In the genomic region with DNA sequence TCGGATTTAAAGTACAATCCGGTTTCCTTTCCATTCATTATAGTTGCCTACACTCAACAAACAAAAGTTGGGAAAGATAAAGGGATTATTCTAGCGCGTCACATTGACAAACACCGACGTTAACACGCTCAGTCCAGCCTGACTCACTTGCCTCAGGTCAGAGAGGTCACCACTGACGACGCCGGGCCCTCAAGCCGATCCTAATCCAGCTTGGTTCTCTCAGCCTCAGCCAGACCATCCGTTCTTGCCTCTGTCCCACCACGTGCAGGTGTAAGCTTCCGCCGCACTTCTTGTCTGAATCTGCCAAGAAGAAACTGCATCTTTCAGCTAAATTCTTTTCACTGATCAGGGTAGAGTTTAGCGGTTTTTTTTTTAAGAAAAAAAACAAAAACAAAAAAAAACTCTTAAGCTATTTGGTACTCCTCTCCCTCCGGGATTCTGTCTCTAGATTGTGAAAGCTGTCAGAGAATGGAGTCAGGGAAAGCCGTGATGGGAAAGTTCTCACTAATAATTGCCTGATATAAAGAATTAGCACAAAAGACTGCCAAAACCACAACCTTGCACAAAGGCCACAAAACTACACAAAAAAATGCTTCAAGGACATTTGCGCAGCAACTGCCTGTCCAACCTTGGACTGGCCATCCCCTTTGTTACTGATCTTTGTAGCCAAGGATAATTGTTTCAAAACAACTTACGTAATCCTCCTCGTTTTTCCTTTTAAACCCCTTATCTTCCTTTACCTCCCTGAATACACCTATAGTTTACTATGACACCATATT, we compare ENCODE assay signal across 8 cellular contexts. TPM values are rescaled to one million over a fixed set of nuclear protein-coding genes. Genes with fewer than 3 reads are reported as not detected.
A peak's percentile ranks its signal among the peaks of the same experiment; 100 is the strongest.
DNase-seq lines count a peak whose midpoint lies in the region; ATAC-seq and TF ChIP-seq lines count a peak whose summit lies in the region.

No MANE protein-coding gene starts in this region.

- H3K27me3 ChIP-seq in left ventricle myocardium inferior (ENCODE audit: low read depth) (no peaks in the 10 kb centered on the region), parathyroid adenoma (ENCODE audit: control insufficient read depth, insufficient read depth, low read length) (no peaks in the 10 kb centered on the region)

- peak overlapping the region; percentile 96 for H3K27ac ChIP-seq in left ventricle myocardium inferior (replicated peaks)
- peak overlapping the region; percentile 81 for H3K27ac ChIP-seq in parathyroid adenoma

- peaks cover 34% of the 10 kb centered on the region for H3K4me1 Mint-ChIP-seq in activated naive CD8-positive, alpha-beta T cell (ENCODE audit: low read depth)

- H3K9me3 ChIP-seq in left ventricle myocardium inferior (replicated peaks): no peaks in the 10 kb centered on the region
- H3K9me3 ChIP-seq in parathyroid adenoma (ENCODE audit: control insufficient read depth, low read length): no peaks in the 10 kb centered on the region

- intact Hi-C loops in left ventricle myocardium inferior (cut with micrococcal nuclease): no loop called here

- H3K4me3 Mint-ChIP-seq in activated naive CD8-positive, alpha-beta T cell: peak overlapping the region; percentile 89

- no peak for ATAC-seq in GM19023 (IDR thresholded peaks at IDR 0.05; ENCODE audit: unreplicated experiment)

- no peaks in the 10 kb centered on the region for H3K36me3 ChIP-seq in left ventricle myocardium inferior
- no peaks in the 10 kb centered on the region for H3K36me3 ChIP-seq in parathyroid adenoma (ENCODE audit: control insufficient read depth, insufficient read depth, low read length)

- peak overlapping the region; percentile 94 for H3K27ac Mint-ChIP-seq in activated naive CD8-positive, alpha-beta T cell

- no peak overlapping the region for H3K9ac ChIP-seq in parathyroid adenoma

- peak overlapping the region; percentile 72 for H3K4me3 ChIP-seq in NB4 (ENCODE audit: low read depth, low read length)
- peak overlapping the region; percentile 78 for H3K4me3 ChIP-seq in left ventricle myocardium inferior
- H3K4me3 ChIP-seq in parathyroid adenoma (ENCODE audit: low read depth, low read length): peak overlapping the region; percentile 62

- DNase-seq in EH (ENCODE audit: low read depth) (peak; percentile 70), NB4 (ENCODE audit: low read depth) (peak; percentile 75), left ventricle myocardium inferior (peak; percentile 29), NOMO-1 treated with dmso at 0.1 percent for 144 hours (lab: John Stamatoyannopoulos, UW; ENCODE audit: unreplicated experiment) (no peak), NCI-H2081 treated with DMSO at 0.1 percent for 48 hours (lab: John Stamatoyannopoulos, UW) (no peak)

- no peak for TF ChIP-seq POLR2A in NB4 (IDR thresholded peaks at IDR 0.05; ENCODE audit: extremely low read depth, insufficient read length)

- H3K36me3 Mint-ChIP-seq in activated naive CD8-positive, alpha-beta T cell: peaks cover under 1% of the 10 kb centered on the region

- H3K9me3 Mint-ChIP-seq in activated naive CD8-positive, alpha-beta T cell (ENCODE audit: low read depth): no peaks in the 10 kb centered on the region

- peaks cover 34% of the 10 kb centered on the region for H3K4me1 ChIP-seq in left ventricle myocardium inferior
- peaks cover 10% of the 10 kb centered on the region for H3K4me1 ChIP-seq in parathyroid adenoma

- no peaks in the 10 kb centered on the region for H3K27me3 Mint-ChIP-seq in activated naive CD8-positive, alpha-beta T cell

- no peak for TF ChIP-seq CTCF in NB4 (IDR thresholded peaks at IDR 0.05; ENCODE audit: low read depth, low read length)
- no peak for TF ChIP-seq CTCF in left ventricle myocardium inferior (IDR thresholded peaks at IDR 0.05; ENCODE audit: borderline replicate concordance)
- no peak for TF ChIP-seq CTCF in parathyroid adenoma (IDR thresholded peaks at IDR 0.05)

- H2AFZ ChIP-seq in parathyroid adenoma: peak overlapping the region; percentile 82

- peaks cover 4% of the 10 kb centered on the region for H3K79me2 ChIP-seq in parathyroid adenoma

- H3K4me2 ChIP-seq in parathyroid adenoma (ENCODE audit: low read length): peak overlapping the region; percentile 77

RNA-seq across cellular contexts. Expression of gene PHF10, which starts 1.2 kb away (rescaled TPM):
- 56.6 TPM for total RNA-seq in left ventricle myocardium inferior

RNA-seq across cellular contexts. Expression of gene C6orf120, which starts 23.5 kb away (rescaled TPM):
- total RNA-seq in left ventricle myocardium inferior: 14.0 TPM

RNA-seq across cellular contexts. Expression of gene WDR27, which starts 23.6 kb away (rescaled TPM):
- total RNA-seq in left ventricle myocardium inferior: 9.1 TPM

RNA-seq across cellular contexts. Expression of gene DYNLT2, which starts 25.9 kb away (rescaled TPM):
- total RNA-seq in left ventricle myocardium inferior: 0.66 TPM

RNA-seq across cellular contexts. Expression of gene ERMARD, which starts 26.0 kb away (rescaled TPM):
- 9.3 TPM for total RNA-seq in left ventricle myocardium inferior

Comparison
In these comparisons a context has a peak if more than half of its experiments do, and no peak if none do; other contexts are left out.
1. DNase-seq: peak in EH (single experiment), NB4 (single experiment) and left ventricle myocardium inferior (single experiment); none in NOMO-1 treated with dmso at 0.1 percent for 144 hours (single experiment) and NCI-H2081 treated with DMSO at 0.1 percent for 48 hours (single experiment).
2. Peak in every context shown above with its lines, with median percentiles within 50 percentile points of each other: H3K4me3 ChIP-seq.